Comparison of ENCODE assay signal across 12 cellular contexts in the genomic region with DNA sequence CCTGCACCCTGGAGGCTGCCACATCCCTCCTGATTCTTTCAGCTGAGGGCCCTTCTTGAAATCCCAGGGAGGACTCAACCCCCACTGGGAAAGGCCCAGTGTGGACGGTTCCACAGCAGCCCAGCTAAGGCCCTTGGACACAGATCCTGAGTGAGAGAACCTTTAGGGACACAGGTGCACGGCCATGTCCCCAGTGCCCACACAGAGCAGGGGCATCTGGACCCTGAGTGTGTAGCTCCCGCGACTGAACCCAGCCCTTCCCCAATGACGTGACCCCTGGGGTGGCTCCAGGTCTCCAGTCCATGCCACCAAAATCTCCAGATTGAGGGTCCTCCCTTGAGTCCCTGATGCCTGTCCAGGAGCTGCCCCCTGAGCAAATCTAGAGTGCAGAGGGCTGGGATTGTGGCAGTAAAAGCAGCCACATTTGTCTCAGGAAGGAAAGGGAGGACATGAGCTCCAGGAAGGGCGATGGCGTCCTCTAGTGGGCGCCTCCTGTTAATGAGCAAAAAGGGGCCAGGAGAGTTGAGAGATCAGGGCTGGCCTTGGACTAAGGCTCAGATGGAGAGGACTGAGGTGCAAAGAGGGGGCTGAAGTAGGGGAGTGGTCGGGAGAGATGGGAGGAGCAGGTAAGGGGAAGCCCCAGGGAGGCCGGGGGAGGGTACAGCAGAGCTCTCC. TPM values are rescaled to one million over a fixed set of nuclear protein-coding genes. Genes with fewer than 3 reads are reported as not detected.
A peak's percentile ranks its signal among the peaks of the same experiment; 100 is the strongest.
DNase-seq lines count a peak whose midpoint lies in the region; ATAC-seq and TF ChIP-seq lines count a peak whose summit lies in the region.
"Had no signal": no experiment of that assay in that cellular context is flagged by ENCODE, and none has a peak within 500 bp of the region (broad histone marks: within the 10 kb centered on the region; RNA-seq: fewer than 3 reads in every experiment).

No MANE protein-coding gene starts in this region.

- H3K27me3 Mint-ChIP-seq in activated CD8-positive, alpha-beta T cell treated with anti-CD3 and anti-CD28 coated beads for 36 hours = peaks cover 30% of the 10 kb centered on the region
- H3K27me3 Mint-ChIP-seq in activated CD8-positive, alpha-beta T cell treated with anti-CD3 and anti-CD28 coated beads, Interleukin-2, amount 10 ng/mL, durations not matched to agents 7 days and 5 days (ENCODE audit: low read depth) = peaks cover 15% of the 10 kb centered on the region
- peaks cover 13% of the 10 kb centered on the region for H3K27me3 Mint-ChIP-seq in WTC11 (ENCODE audit: low read depth)

- H3K36me3 Mint-ChIP-seq in activated CD8-positive, alpha-beta T cell treated with anti-CD3 and anti-CD28 coated beads for 36 hours (ENCODE audit: low read depth) = no peaks in the 10 kb centered on the region
- no peaks in the 10 kb centered on the region for H3K36me3 Mint-ChIP-seq in activated CD8-positive, alpha-beta T cell treated with anti-CD3 and anti-CD28 coated beads, Interleukin-2, amount 10 ng/mL, durations not matched to agents 7 days and 5 days (ENCODE audit: low read depth)
- H3K36me3 Mint-ChIP-seq in WTC11 = no peaks in the 10 kb centered on the region

- no peak for ATAC-seq in activated CD8-positive, alpha-beta T cell treated with anti-CD3 and anti-CD28 coated beads for 36 hours
- no peak for ATAC-seq in activated CD8-positive, alpha-beta T cell treated with anti-CD3 and anti-CD28 coated beads, Interleukin-2, amount 10 ng/mL, durations not matched to agents 7 days and 5 days
- ATAC-seq in WTC11 = peak; percentile 78
- ATAC-seq in HG02870 (IDR thresholded peaks at IDR 0.05; ENCODE audit: unreplicated experiment) = no peak

- no peaks in the 10 kb centered on the region for H3K9me3 Mint-ChIP-seq in activated CD8-positive, alpha-beta T cell treated with anti-CD3 and anti-CD28 coated beads for 36 hours
- no peaks in the 10 kb centered on the region for H3K9me3 Mint-ChIP-seq in activated CD8-positive, alpha-beta T cell treated with anti-CD3 and anti-CD28 coated beads, Interleukin-2, amount 10 ng/mL, durations not matched to agents 7 days and 5 days (ENCODE audit: insufficient read depth)
- no peaks in the 10 kb centered on the region for H3K9me3 Mint-ChIP-seq in WTC11

- no peaks in the 10 kb centered on the region for H3K4me1 Mint-ChIP-seq in activated CD8-positive, alpha-beta T cell treated with anti-CD3 and anti-CD28 coated beads for 36 hours (ENCODE audit: low read depth)
- H3K4me1 Mint-ChIP-seq in activated CD8-positive, alpha-beta T cell treated with anti-CD3 and anti-CD28 coated beads, Interleukin-2, amount 10 ng/mL, durations not matched to agents 7 days and 5 days (ENCODE audit: low read depth) = no peaks in the 10 kb centered on the region
- H3K4me1 Mint-ChIP-seq in WTC11 = no peaks in the 10 kb centered on the region

- CTCF ChIA-PET in activated CD8-positive, alpha-beta T cell treated with anti-CD3 and anti-CD28 coated beads for 36 hours (lab: Charles Lee) = interaction anchor here (1.3 to 2.3 kb wide), 4 partner anchors 10 to 101 kb away, joined by 3 to 14 read pairs (median 8); no protein-coding TSS in a partner anchor
- CTCF ChIA-PET in activated CD8-positive, alpha-beta T cell treated with anti-CD3 and anti-CD28 coated beads, Interleukin-2, amount 10 ng/mL, durations not matched to agents 7 days and 5 days (lab: Charles Lee) = interaction anchor here (0.7 to 2.3 kb wide), 6 partner anchors 12 to 134 kb away, joined by 3 to 10 read pairs (median 3); no protein-coding TSS in a partner anchor
- CTCF ChIA-PET in WTC11 (lab: Charles Lee) = interaction anchor here (0.5 to 5.8 kb wide), 32 partner anchors 9 to 221 kb away, joined by 3 to 69 read pairs (median 4); a partner anchor contains a TSS

- H3K9me3 ChIP-seq in spleen = no peaks in the 10 kb centered on the region

- H3K36me3 ChIP-seq in spleen = no peaks in the 10 kb centered on the region

- H3K27me3 ChIP-seq in spleen (replicated peaks in 1 of 7) = peaks cover 0 to 74% (median 15%) of the 10 kb centered on the region in 7 donors

- no peak overlapping the region for H3K4me3 Mint-ChIP-seq in activated CD8-positive, alpha-beta T cell treated with anti-CD3 and anti-CD28 coated beads for 36 hours
- H3K4me3 Mint-ChIP-seq in activated CD8-positive, alpha-beta T cell treated with anti-CD3 and anti-CD28 coated beads, Interleukin-2, amount 10 ng/mL, durations not matched to agents 7 days and 5 days = no peak overlapping the region
- H3K4me3 Mint-ChIP-seq in WTC11 = no peak overlapping the region

- TF ChIP-seq CTCF in activated CD8-positive, alpha-beta T cell treated with anti-CD3 and anti-CD28 coated beads for 36 hours (IDR thresholded peaks at IDR 0.05) = peak; percentile 53
- TF ChIP-seq CTCF in WTC11 (IDR thresholded peaks at IDR 0.05) = peak; percentile 61
- TF ChIP-seq CTCF in spleen (IDR thresholded peaks at IDR 0.05 in 8 of 11, conservative IDR thresholded peaks at IDR 0.05 in 3 of 11) = no peak

- H3K4me1 ChIP-seq in spleen = peaks cover 0 to 2% (median 0%) of the 10 kb centered on the region in 6 donors
- H3K4me1 ChIP-seq: parathyroid adenoma had no signal

- TF ChIP-seq EP300 in Ishikawa (IDR thresholded peaks at IDR 0.05; ENCODE audit: borderline replicate concordance) = no peak

- POLR2A ChIA-PET in activated CD8-positive, alpha-beta T cell treated with anti-CD3 and anti-CD28 coated beads for 36 hours (lab: Charles Lee) = no interaction called here
- POLR2A ChIA-PET in activated CD8-positive, alpha-beta T cell treated with anti-CD3 and anti-CD28 coated beads, Interleukin-2, amount 10 ng/mL, durations not matched to agents 7 days and 5 days (lab: Charles Lee) = interaction anchor here (1.0 kb wide), 1 partner anchor 473 kb away, joined by 3 read pairs; no protein-coding TSS in a partner anchor
- POLR2A ChIA-PET in WTC11 (lab: Charles Lee) = no interaction called here

- intact Hi-C loops in activated CD8-positive, alpha-beta T cell treated with anti-CD3 and anti-CD28 coated beads for 36 hours (cut with micrococcal nuclease) = no loop called here
- intact Hi-C loops in spleen (cut with DNase I; ENCODE audit: low total_unique reads) = no loop called here

- WGBS in spleen, 5 donors = 36 to 58% (median 50%) methylated on average over 8 to 10 of the region's 10 CpGs

- peak; percentile 46 for DNase-seq in activated CD8-positive, alpha-beta T cell treated with anti-CD3 and anti-CD28 coated beads for 36 hours
- no peak for DNase-seq in activated CD8-positive, alpha-beta T cell treated with anti-CD3 and anti-CD28 coated beads, Interleukin-2, amount 10 ng/mL, durations not matched to agents 7 days and 5 days
- peak; percentile 73 for DNase-seq in WTC11 (ENCODE audit: low spot score)
- DNase-seq in spleen = peak; percentile 51
- no peak for DNase-seq in nucleus accumbens (lab: John Stamatoyannopoulos, UW)
- DNase-seq in GM03348 (ENCODE audit: low spot score) = no peak
- DNase-seq: stimulated activated naive CD4-positive, alpha-beta T cell; T1000 had no signal

- TF ChIP-seq RAD21 in Ishikawa (IDR thresholded peaks at IDR 0.05; ENCODE audit: low read depth) = peak; percentile 17; the same call in 1 of the 2 replicates

- H3K27ac Mint-ChIP-seq in activated CD8-positive, alpha-beta T cell treated with anti-CD3 and anti-CD28 coated beads for 36 hours = no peak overlapping the region
- no peak overlapping the region for H3K27ac Mint-ChIP-seq in activated CD8-positive, alpha-beta T cell treated with anti-CD3 and anti-CD28 coated beads, Interleukin-2, amount 10 ng/mL, durations not matched to agents 7 days and 5 days
- no peak overlapping the region for H3K27ac Mint-ChIP-seq in WTC11

- TF ChIP-seq POLR2A in spleen (IDR thresholded peaks at IDR 0.05) = no peak

- H3K4me3 ChIP-seq in spleen = no peak overlapping the region

- no peak overlapping the region for H3K27ac ChIP-seq in spleen
- H3K27ac ChIP-seq: parathyroid adenoma had no signal

TF ChIP-seq in Ishikawa, 13 proteins besides CTCF, POLR2A, EP300 and RAD21:
- TF ChIP-seq ZBTB7A (IDR thresholded peaks at IDR 0.05; ENCODE audit: low read depth) = no peak
TF ChIP-seq in Ishikawa: peak in this region for 0.

TF ChIP-seq in WTC11, 78 proteins besides CTCF, POLR2A, EP300 and RAD21 (continues in another document):
- no peak for TF ChIP-seq SP1 (CRISPR knock-in tag; conservative IDR thresholded peaks at IDR 0.05)

RNA-seq across cellular contexts. Expression of a gene that starts 6.9 kb away (rescaled TPM):
- not detected for total RNA-seq in activated CD8-positive, alpha-beta T cell treated with anti-CD3 and anti-CD28 coated beads for 36 hours
- total RNA-seq in activated CD8-positive, alpha-beta T cell treated with anti-CD3 and anti-CD28 coated beads, Interleukin-2, amount 10 ng/mL, durations not matched to agents 7 days and 5 days = not detected
- 0.23 to 1.3 TPM (median 0.46 TPM) in 3 replicates for total RNA-seq in WTC11 (2021)
- total RNA-seq in spleen = under 1 TPM in 1 of 7 donors, not detected in 6; 0.60 TPM
- polyA plus RNA-seq in spleen = under 1 TPM in 1 of 3 donors, not detected in 2; 0.61 TPM
- total RNA-seq: astrocyte had no signal

RNA-seq across cellular contexts. Expression of a gene that starts 13.5 kb away (rescaled TPM):
- not detected for total RNA-seq in activated CD8-positive, alpha-beta T cell treated with anti-CD3 and anti-CD28 coated beads for 36 hours
- not detected for total RNA-seq in activated CD8-positive, alpha-beta T cell treated with anti-CD3 and anti-CD28 coated beads, Interleukin-2, amount 10 ng/mL, durations not matched to agents 7 days and 5 days
- total RNA-seq in WTC11 (2021) (0.15 to 0.21 TPM (median 0.18 TPM) in 3 replicates), spleen (not detected)
- under 1 TPM in 1 of 3 donors, not detected in 2; 0.13 TPM for polyA plus RNA-seq in spleen
- total RNA-seq: astrocyte had no signal

RNA-seq across cellular contexts. Expression of a gene that starts 53.8 kb away (rescaled TPM):
- not detected for total RNA-seq in activated CD8-positive, alpha-beta T cell treated with anti-CD3 and anti-CD28 coated beads for 36 hours
- not detected for total RNA-seq in activated CD8-positive, alpha-beta T cell treated with anti-CD3 and anti-CD28 coated beads, Interleukin-2, amount 10 ng/mL, durations not matched to agents 7 days and 5 days
- total RNA-seq in WTC11 (2021) (0.37 to 0.53 TPM (median 0.41 TPM) in 3 replicates), spleen (10 to 100 TPM in 1 of 7 donors, 1 to 10 TPM in 5, under 1 TPM in 1; 0.88 to 14.8 (median 2.4) TPM)
- polyA plus RNA-seq in spleen = under 1 TPM; 0.27 to 0.48 (median 0.45) TPM
- total RNA-seq: astrocyte had no signal

Comparison
In these comparisons a context has a peak if more than half of its experiments do, and no peak if none do; other contexts are left out.
1. DNase-seq: peak in activated CD8-positive, alpha-beta T cell treated with anti-CD3 and anti-CD28 coated beads for 36 hours (single experiment), WTC11 (single experiment) and spleen (single experiment); none in activated CD8-positive, alpha-beta T cell treated with anti-CD3 and anti-CD28 coated beads, Interleukin-2, amount 10 ng/mL, durations not matched to agents 7 days and 5 days (single experiment), nucleus accumbens (0 of 56) and GM03348 (single experiment).
2. CTCF ChIP-seq: peak in activated CD8-positive, alpha-beta T cell treated with anti-CD3 and anti-CD28 coated beads for 36 hours (single experiment) and WTC11 (single experiment); none in spleen (0 of 11).